ENCODE assay signal across 27 cellular contexts in genomic region chr17:57275365-57275764, GRCh38. TPM values are rescaled to one million over a fixed set of nuclear protein-coding genes. Genes with fewer than 3 reads are reported as not detected.
A peak's percentile ranks its signal among the peaks of the same experiment; 100 is the strongest.
DNase-seq lines count a peak whose midpoint lies in the region; ATAC-seq and TF ChIP-seq lines count a peak whose summit lies in the region.
"Had no signal": no experiment of that assay in that cellular context is flagged by ENCODE, and none has a peak within 500 bp of the region (broad histone marks: within the 10 kb centered on the region; RNA-seq: fewer than 3 reads in every experiment).

No MANE protein-coding gene starts in this region.

- in situ Hi-C loops in GM13977 (cut with MboI; ENCODE audit: low pct_unique_long_range_greater_than_20kb, low sequenced_read_pairs, unreplicated experiment) = no loop called here

- H3K27ac ChIP-seq in dorsolateral prefrontal cortex (peak overlapping the region in 34 of 59 donors; percentile 1 to 87 (median 53)), left ventricle myocardium inferior (replicated peaks) (no peak overlapping the region), left lung (no peak overlapping the region)
- H3K27ac ChIP-seq: A549, colonic mucosa, neutrophil, sigmoid colon, thoracic aorta, WERI-Rb-1 had no signal

- H3K36me3 Mint-ChIP-seq in activated T-cell treated with anti-CD3 and anti-CD28 coated beads, Interleukin-2, amount 50 U/mL, for 24 hours (ENCODE audit: low read depth) = peaks cover 87% of the 10 kb centered on the region
- peaks cover 32% of the 10 kb centered on the region for H3K36me3 Mint-ChIP-seq in activated T-cell treated with anti-CD3 and anti-CD28 coated beads, Interleukin-2, amount 50 U/mL, for 4 hours (ENCODE audit: insufficient read depth)
- H3K36me3 Mint-ChIP-seq in stimulated activated naive B cell treated with anti-CD40 and anti-IgM and Interleukin-4, amounts not matched to agents 10 μg/mL and 1 μg/mL and 100 μg/mL, for 72 hours = peaks cover 47 to 72% of the 10 kb centered on the region in 2 donors

- intact Hi-C loops in dorsolateral prefrontal cortex (cut with DNase I) (no loop called here), left ventricle myocardium inferior (cut with micrococcal nuclease) (no loop called here), left lung (cut with DNase I) (no loop called here)

- H3K9me3 ChIP-seq in left ventricle myocardium inferior (replicated peaks) = no peaks in the 10 kb centered on the region
- no peaks in the 10 kb centered on the region for H3K9me3 ChIP-seq in left lung
- H3K9me3 ChIP-seq: A549, colonic mucosa, neutrophil, sigmoid colon, thoracic aorta had no signal

- peak overlapping the region; percentile 45 for H3K27ac Mint-ChIP-seq in activated T-cell treated with anti-CD3 and anti-CD28 coated beads, Interleukin-2, amount 50 U/mL, for 24 hours
- no peak overlapping the region for H3K27ac Mint-ChIP-seq in stimulated activated naive B cell treated with anti-CD40 and anti-IgM and Interleukin-4, amounts not matched to agents 10 μg/mL and 1 μg/mL and 100 μg/mL, for 72 hours
- H3K27ac Mint-ChIP-seq: activated naive CD8-positive, alpha-beta T cell; mesothelial cell of epicardium had no signal

- ATAC-seq in activated T-cell treated with anti-CD3 and anti-CD28 coated beads, Interleukin-2, amount 50 U/mL, for 4 hours = no peak
- peak; percentile 38 to 74 for ATAC-seq in stimulated activated naive B cell treated with anti-CD40 and anti-IgM and Interleukin-4, amounts not matched to agents 10 μg/mL and 1 μg/mL and 100 μg/mL, for 72 hours (replicated peaks)
- no peak for ATAC-seq in left lung
- ATAC-seq: A549, Panc1 had no signal

- H3K27me3 ChIP-seq in dorsolateral prefrontal cortex (no peaks in the 10 kb centered on the region), left ventricle myocardium inferior (ENCODE audit: low read depth) (no peaks in the 10 kb centered on the region), left lung (no peaks in the 10 kb centered on the region)
- H3K27me3 ChIP-seq: colonic mucosa, neutrophil, sigmoid colon had no signal

- H3K4me1 Mint-ChIP-seq in activated T-cell treated with anti-CD3 and anti-CD28 coated beads, Interleukin-2, amount 50 U/mL, for 24 hours (ENCODE audit: low read depth) = peaks cover 73% of the 10 kb centered on the region
- H3K4me1 Mint-ChIP-seq in activated T-cell treated with anti-CD3 and anti-CD28 coated beads, Interleukin-2, amount 50 U/mL, for 4 hours (ENCODE audit: low read depth) = peaks cover 35% of the 10 kb centered on the region
- H3K4me1 Mint-ChIP-seq in stimulated activated naive B cell treated with anti-CD40 and anti-IgM and Interleukin-4, amounts not matched to agents 10 μg/mL and 1 μg/mL and 100 μg/mL, for 72 hours = peaks cover 20 to 42% of the 10 kb centered on the region in 2 donors

- no peaks in the 10 kb centered on the region for H3K27me3 Mint-ChIP-seq in activated T-cell treated with anti-CD3 and anti-CD28 coated beads, Interleukin-2, amount 50 U/mL, for 24 hours
- H3K27me3 Mint-ChIP-seq in activated T-cell treated with anti-CD3 and anti-CD28 coated beads, Interleukin-2, amount 50 U/mL, for 4 hours (ENCODE audit: low read depth) = no peaks in the 10 kb centered on the region
- no peaks in the 10 kb centered on the region for H3K27me3 Mint-ChIP-seq in stimulated activated naive B cell treated with anti-CD40 and anti-IgM and Interleukin-4, amounts not matched to agents 10 μg/mL and 1 μg/mL and 100 μg/mL, for 72 hours
- H3K27me3 Mint-ChIP-seq: activated naive CD8-positive, alpha-beta T cell; CD4-positive, alpha-beta memory T cell had no signal

- H3K36me3 ChIP-seq in left ventricle myocardium inferior (peaks cover 25% of the 10 kb centered on the region), left lung (peaks cover 0 to 9% of the 10 kb centered on the region in 2 donors)
- H3K36me3 ChIP-seq: colonic mucosa had no signal

- TF ChIP-seq CTCF in GM13977 (IDR thresholded peaks at IDR 0.05; ENCODE audit: extremely low read depth, insufficient read depth, missing control alignments) (no peak), dorsolateral prefrontal cortex (IDR thresholded peaks at IDR 0.05 in 54 of 56, conservative IDR thresholded peaks at IDR 0.05 in 2 of 56; ENCODE audit: low read depth in 1 of 56, partially characterized antibody in 56 of 56) (no peak), left ventricle myocardium inferior (IDR thresholded peaks at IDR 0.05; ENCODE audit: borderline replicate concordance) (no peak), left lung (IDR thresholded peaks at IDR 0.05) (no peak)

- no peak overlapping the region for H3K4me3 ChIP-seq in dorsolateral prefrontal cortex
- H3K4me3 ChIP-seq in left ventricle myocardium inferior = no peak overlapping the region
- no peak overlapping the region for H3K4me3 ChIP-seq in left lung
- H3K4me3 ChIP-seq: A549, colonic mucosa, sigmoid colon, thoracic aorta had no signal

- H3K4me3 Mint-ChIP-seq in activated T-cell treated with anti-CD3 and anti-CD28 coated beads, Interleukin-2, amount 50 U/mL, for 24 hours = no peak overlapping the region
- no peak overlapping the region for H3K4me3 Mint-ChIP-seq in activated T-cell treated with anti-CD3 and anti-CD28 coated beads, Interleukin-2, amount 50 U/mL, for 4 hours
- no peak overlapping the region for H3K4me3 Mint-ChIP-seq in stimulated activated naive B cell treated with anti-CD40 and anti-IgM and Interleukin-4, amounts not matched to agents 10 μg/mL and 1 μg/mL and 100 μg/mL, for 72 hours
- H3K4me3 Mint-ChIP-seq: activated naive CD8-positive, alpha-beta T cell; CD4-positive, alpha-beta memory T cell; mesothelial cell of epicardium had no signal

- DNase-seq in activated T-cell treated with anti-CD3 and anti-CD28 coated beads, Interleukin-2, amount 50 U/mL, for 24 hours = no peak
- no peak for DNase-seq in activated T-cell treated with anti-CD3 and anti-CD28 coated beads, Interleukin-2, amount 50 U/mL, for 4 hours
- DNase-seq in GM13977 (ENCODE audit: low spot score) (peak; percentile 25), dorsolateral prefrontal cortex (no peak), left ventricle myocardium inferior (no peak), superior temporal gyrus (ENCODE audit: extremely low spot score) (no peak), left lung (no peak)
- no peak for DNase-seq in stimulated activated naive B cell treated with anti-CD40 and anti-IgM and Interleukin-4, amounts not matched to agents 10 μg/mL and 1 μg/mL and 100 μg/mL, for 72 hours
- DNase-seq: activated CD4-positive, alpha-beta T cell treated with anti-CD3 and anti-CD28 coated beads for 48 hours; aorta; CD4-positive, alpha-beta memory T cell; colonic mucosa; effector memory CD4-positive, alpha-beta T cell; NCI-H1048; NCI-H446; NCI-H748 treated with DMSO at 0.1 percent for 48 hours; Right ventricle myocardium superior; sigmoid colon; stimulated activated CD4-positive, alpha-beta T cell treated with anti-CD3 and anti-CD28 coated beads, Interleukin-4, amount 100 ng/mL, for 4 hours; T-helper 9 cell; WERI-Rb-1 had no signal

- H3K9me3 Mint-ChIP-seq in activated T-cell treated with anti-CD3 and anti-CD28 coated beads, Interleukin-2, amount 50 U/mL, for 24 hours = no peaks in the 10 kb centered on the region
- no peaks in the 10 kb centered on the region for H3K9me3 Mint-ChIP-seq in activated T-cell treated with anti-CD3 and anti-CD28 coated beads, Interleukin-2, amount 50 U/mL, for 4 hours
- H3K9me3 Mint-ChIP-seq in stimulated activated naive B cell treated with anti-CD40 and anti-IgM and Interleukin-4, amounts not matched to agents 10 μg/mL and 1 μg/mL and 100 μg/mL, for 72 hours = no peaks in the 10 kb centered on the region
- H3K9me3 Mint-ChIP-seq: CD4-positive, alpha-beta memory T cell; mesothelial cell of epicardium had no signal

- peaks cover 27% of the 10 kb centered on the region for H3K4me1 ChIP-seq in left ventricle myocardium inferior
- no peaks in the 10 kb centered on the region for H3K4me1 ChIP-seq in left lung
- H3K4me1 ChIP-seq: A549, colonic mucosa, sigmoid colon had no signal

RNA-seq across cellular contexts. Expression of gene MSI2, which starts 19.0 kb away (rescaled TPM):
- 10 to 100 TPM; 40.6 to 56.2 (median 54.3) TPM for total RNA-seq in activated T-cell treated with anti-CD3 and anti-CD28 coated beads, Interleukin-2, amount 50 U/mL, for 4 hours
- total RNA-seq in dorsolateral prefrontal cortex = 100 to 1,000 TPM in 115 of 120 experiments, 10 to 100 TPM in 5; 86.3 to 279 (median 141) TPM
- total RNA-seq in left ventricle myocardium inferior = 118 TPM
- 10 to 100 TPM; 35.0 to 45.1 TPM for total RNA-seq in left lung

Comparison
In these comparisons a context has a peak if more than half of its experiments do, and no peak if none do; other contexts are left out.
1. ATAC-seq: peak in stimulated activated naive B cell treated with anti-CD40 and anti-IgM and Interleukin-4, amounts not matched to agents 10 μg/mL and 1 μg/mL and 100 μg/mL, for 72 hours (2 of 2); none in activated T-cell treated with anti-CD3 and anti-CD28 coated beads, Interleukin-2, amount 50 U/mL, for 4 hours (0 of 2) and left lung (single experiment).
2. H3K27ac ChIP-seq: peak in dorsolateral prefrontal cortex (34 of 59); none in left ventricle myocardium inferior (single experiment) and left lung (0 of 2).